21 cellular contexts compared by ENCODE assay signal in the genomic region with DNA sequence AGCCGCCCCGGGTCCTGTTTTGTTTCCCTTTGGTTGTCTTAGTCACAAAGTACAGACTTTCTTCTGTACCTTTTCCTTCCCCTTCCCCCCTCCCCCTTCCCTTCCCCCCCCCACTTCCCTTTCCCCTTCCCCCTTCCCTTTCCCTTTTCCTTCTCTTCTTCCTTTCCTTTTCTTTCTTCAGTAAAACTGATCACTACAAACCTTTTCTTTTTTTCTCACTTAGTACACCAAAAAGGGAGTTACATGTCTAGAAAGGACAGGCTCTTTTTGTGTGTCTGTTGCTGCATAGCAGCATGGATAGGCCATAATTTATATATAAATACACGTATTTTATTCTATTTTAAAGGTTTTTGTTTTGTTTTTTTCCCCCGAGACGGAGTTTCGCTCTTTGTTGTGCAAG. TPM values are rescaled to one million over a fixed set of nuclear protein-coding genes. Genes with fewer than 3 reads are reported as not detected.
DNase-seq lines count a peak whose midpoint lies in the region; ATAC-seq, FAIRE-seq and TF ChIP-seq lines count a peak whose summit lies in the region.
"Had no signal": no experiment of that assay in that cellular context is flagged by ENCODE, and none has a peak within 500 bp of the region (broad histone marks: within the 10 kb centered on the region; RNA-seq: fewer than 3 reads in every experiment).

No MANE protein-coding gene starts in this region.

- no peak for DNase-seq in activated CD4-positive, alpha-beta memory T cell treated with anti-CD3 and anti-CD28 coated beads for 36 hours
- DNase-seq in activated CD4-positive, alpha-beta memory T cell treated with anti-CD3 and anti-CD28 coated beads, Interleukin-2, amount 10 ng/mL, durations not matched to agents 7 days and 5 days: no peak
- DNase-seq in CD4-positive, CD25-positive, alpha-beta regulatory T cell: no peak
- no peak for DNase-seq in caudate nucleus (lab: John Stamatoyannopoulos, UW)
- DNase-seq in naive thymus-derived CD4-positive, alpha-beta T cell: no peak
- DNase-seq in GM12891 (ENCODE audit: insufficient read length, low spot score): no peak
- DNase-seq in HCEC 1CT: no peak
- DNase-seq in cerebellar cortex (ENCODE audit: low spot score): no peak
- DNase-seq: activated effector memory CD4-positive, alpha-beta T cell treated with anti-CD3 and anti-CD28 coated beads, Interleukin-2, amount 50 U/mL, for 16 hours; MM.1S; NCI-H1436 treated with DMSO at 0.1 percent for 48 hours; NCI-H774; stimulated activated CD4-positive, alpha-beta T cell treated with anti-CD3 and anti-CD28 coated beads, Interleukin-2, amount 100 ng/mL, for 24 hours; uterus; WERI-Rb-1 had no signal

- no peaks in the 10 kb centered on the region for H3K9me3 ChIP-seq in CD4-positive, CD25-positive, alpha-beta regulatory T cell (ENCODE audit: control insufficient read depth in 2 of 2, low read length in 2 of 2)
- no peaks in the 10 kb centered on the region for H3K9me3 ChIP-seq in naive thymus-derived CD4-positive, alpha-beta T cell (ENCODE audit: control insufficient read depth in 2 of 3, low read length in 3 of 3)
- H3K9me3 ChIP-seq: ascending aorta, HAP-1, uterus had no signal

- no peak for ATAC-seq in CD4-positive, CD25-positive, alpha-beta regulatory T cell (ENCODE audit: low read depth in 2 of 2)
- no peak for ATAC-seq in naive thymus-derived CD4-positive, alpha-beta T cell
- ATAC-seq: Right ventricle myocardium inferior had no signal

- H3K4me3 ChIP-seq in CD4-positive, CD25-positive, alpha-beta regulatory T cell (ENCODE audit: low read depth, low read length): no peak overlapping the region
- no peak overlapping the region for H3K4me3 ChIP-seq in naive thymus-derived CD4-positive, alpha-beta T cell (ENCODE audit: low read length)
- H3K4me3 ChIP-seq: ascending aorta, HAP-1, uterus had no signal

- no peak overlapping the region for H3K4me3 Mint-ChIP-seq in activated CD4-positive, alpha-beta memory T cell treated with anti-CD3 and anti-CD28 coated beads for 36 hours
- H3K4me3 Mint-ChIP-seq in activated CD4-positive, alpha-beta memory T cell treated with anti-CD3 and anti-CD28 coated beads, Interleukin-2, amount 10 ng/mL, durations not matched to agents 7 days and 5 days: no peak overlapping the region
- H3K4me3 Mint-ChIP-seq in CD4-positive, CD25-positive, alpha-beta regulatory T cell: peak overlapping the region in 1 of 4 donors; percentile 61
- H3K4me3 Mint-ChIP-seq in naive thymus-derived CD4-positive, alpha-beta T cell: peak overlapping the region in 1 of 10 donors; percentile 30

- H3K36me3 ChIP-seq in CD4-positive, CD25-positive, alpha-beta regulatory T cell (ENCODE audit: control insufficient read depth, insufficient read depth, low read length): no peaks in the 10 kb centered on the region
- no peaks in the 10 kb centered on the region for H3K36me3 ChIP-seq in naive thymus-derived CD4-positive, alpha-beta T cell (ENCODE audit: control insufficient read depth in 2 of 3, insufficient read depth in 3 of 3, low read length in 3 of 3)
- H3K36me3 ChIP-seq: ascending aorta, HAP-1, uterus, WERI-Rb-1 had no signal

- CTCF ChIA-PET in activated CD4-positive, alpha-beta memory T cell treated with anti-CD3 and anti-CD28 coated beads for 36 hours (lab: Charles Lee): no interaction called here
- CTCF ChIA-PET in activated CD4-positive, alpha-beta memory T cell treated with anti-CD3 and anti-CD28 coated beads, Interleukin-2, amount 10 ng/mL, durations not matched to agents 7 days and 5 days (lab: Charles Lee): no interaction called here
- CTCF ChIA-PET in naive thymus-derived CD4-positive, alpha-beta T cell (lab: Charles Lee): no interaction called here

- peaks cover 47% of the 10 kb centered on the region for H3K4me1 ChIP-seq in CD4-positive, CD25-positive, alpha-beta regulatory T cell (ENCODE audit: control insufficient read depth, insufficient read depth, low read length, poor library complexity, severe bottlenecking)
- H3K4me1 ChIP-seq in naive thymus-derived CD4-positive, alpha-beta T cell (ENCODE audit: control insufficient read depth in 2 of 2, insufficient read depth in 2 of 2, low read length in 2 of 2): peaks cover 21 to 72% of the 10 kb centered on the region in 2 donors
- H3K4me1 ChIP-seq: HAP-1 had no signal

- peak overlapping the region; percentile 65 for H3K27ac Mint-ChIP-seq in activated CD4-positive, alpha-beta memory T cell treated with anti-CD3 and anti-CD28 coated beads for 36 hours
- no peak overlapping the region for H3K27ac Mint-ChIP-seq in activated CD4-positive, alpha-beta memory T cell treated with anti-CD3 and anti-CD28 coated beads, Interleukin-2, amount 10 ng/mL, durations not matched to agents 7 days and 5 days
- peak overlapping the region; percentile 71 to 98 (median 96) for H3K27ac Mint-ChIP-seq in CD4-positive, CD25-positive, alpha-beta regulatory T cell
- H3K27ac Mint-ChIP-seq in naive thymus-derived CD4-positive, alpha-beta T cell: peak overlapping the region; percentile 74 to 100 (median 96)

- peak overlapping the region; percentile 76 for H3K27ac ChIP-seq in CD4-positive, CD25-positive, alpha-beta regulatory T cell (ENCODE audit: insufficient read depth, low read length, poor library complexity, severe bottlenecking)
- peak overlapping the region; percentile 97 for H3K27ac ChIP-seq in caudate nucleus (ENCODE audit: low read depth, low read length)
- peak overlapping the region; percentile 73 for H3K27ac ChIP-seq in naive thymus-derived CD4-positive, alpha-beta T cell (ENCODE audit: low read depth, low read length)
- H3K27ac ChIP-seq: C4-2B, uterus, WERI-Rb-1 had no signal

- TF ChIP-seq POLR2A in GM12891 (IDR thresholded peaks at IDR 0.05; ENCODE audit: low read depth, low read length): no peak

- no peaks in the 10 kb centered on the region for H3K27me3 ChIP-seq in CD4-positive, CD25-positive, alpha-beta regulatory T cell (ENCODE audit: control insufficient read depth, insufficient read depth, low read length)
- H3K27me3 ChIP-seq in naive thymus-derived CD4-positive, alpha-beta T cell (ENCODE audit: control insufficient read depth in 2 of 2, insufficient read depth in 2 of 2, low read length in 2 of 2): no peaks in the 10 kb centered on the region
- H3K27me3 ChIP-seq: ascending aorta, uterus had no signal

- intact Hi-C loops in activated CD4-positive, alpha-beta memory T cell treated with anti-CD3 and anti-CD28 coated beads for 36 hours (cut with micrococcal nuclease): no loop called here
- intact Hi-C loops in naive thymus-derived CD4-positive, alpha-beta T cell (cut with micrococcal nuclease): no loop called here

- H3K36me3 Mint-ChIP-seq in activated CD4-positive, alpha-beta memory T cell treated with anti-CD3 and anti-CD28 coated beads for 36 hours: peaks cover 2% of the 10 kb centered on the region
- peaks cover 27% of the 10 kb centered on the region for H3K36me3 Mint-ChIP-seq in activated CD4-positive, alpha-beta memory T cell treated with anti-CD3 and anti-CD28 coated beads, Interleukin-2, amount 10 ng/mL, durations not matched to agents 7 days and 5 days (ENCODE audit: low read depth)
- no peaks in the 10 kb centered on the region for H3K36me3 Mint-ChIP-seq in CD4-positive, CD25-positive, alpha-beta regulatory T cell
- H3K36me3 Mint-ChIP-seq in naive thymus-derived CD4-positive, alpha-beta T cell: peaks cover 0 to 22% (median 0%) of the 10 kb centered on the region in 5 donors

- H3K9me3 Mint-ChIP-seq in activated CD4-positive, alpha-beta memory T cell treated with anti-CD3 and anti-CD28 coated beads for 36 hours: no peaks in the 10 kb centered on the region
- no peaks in the 10 kb centered on the region for H3K9me3 Mint-ChIP-seq in activated CD4-positive, alpha-beta memory T cell treated with anti-CD3 and anti-CD28 coated beads, Interleukin-2, amount 10 ng/mL, durations not matched to agents 7 days and 5 days
- H3K9me3 Mint-ChIP-seq in CD4-positive, CD25-positive, alpha-beta regulatory T cell: no peaks in the 10 kb centered on the region
- H3K9me3 Mint-ChIP-seq in naive thymus-derived CD4-positive, alpha-beta T cell: peaks cover 0 to 1% (median 0%) of the 10 kb centered on the region in 11 donors

- H3K4me1 Mint-ChIP-seq in activated CD4-positive, alpha-beta memory T cell treated with anti-CD3 and anti-CD28 coated beads for 36 hours (ENCODE audit: low read depth): peaks cover 72% of the 10 kb centered on the region
- H3K4me1 Mint-ChIP-seq in activated CD4-positive, alpha-beta memory T cell treated with anti-CD3 and anti-CD28 coated beads, Interleukin-2, amount 10 ng/mL, durations not matched to agents 7 days and 5 days: peaks cover 78% of the 10 kb centered on the region
- H3K4me1 Mint-ChIP-seq in CD4-positive, CD25-positive, alpha-beta regulatory T cell: peaks cover 4 to 93% (median 43%) of the 10 kb centered on the region in 4 donors
- peaks cover 49 to 95% (median 81%) of the 10 kb centered on the region in 7 donors for H3K4me1 Mint-ChIP-seq in naive thymus-derived CD4-positive, alpha-beta T cell

- H3K27me3 Mint-ChIP-seq in activated CD4-positive, alpha-beta memory T cell treated with anti-CD3 and anti-CD28 coated beads for 36 hours: no peaks in the 10 kb centered on the region
- no peaks in the 10 kb centered on the region for H3K27me3 Mint-ChIP-seq in activated CD4-positive, alpha-beta memory T cell treated with anti-CD3 and anti-CD28 coated beads, Interleukin-2, amount 10 ng/mL, durations not matched to agents 7 days and 5 days
- H3K27me3 Mint-ChIP-seq in CD4-positive, CD25-positive, alpha-beta regulatory T cell: no peaks in the 10 kb centered on the region
- H3K27me3 Mint-ChIP-seq in naive thymus-derived CD4-positive, alpha-beta T cell: no peaks in the 10 kb centered on the region

- POLR2A ChIA-PET in activated CD4-positive, alpha-beta memory T cell treated with anti-CD3 and anti-CD28 coated beads for 36 hours (lab: Charles Lee): no interaction called here
- POLR2A ChIA-PET in activated CD4-positive, alpha-beta memory T cell treated with anti-CD3 and anti-CD28 coated beads, Interleukin-2, amount 10 ng/mL, durations not matched to agents 7 days and 5 days (lab: Charles Lee): no interaction called here
- POLR2A ChIA-PET in naive thymus-derived CD4-positive, alpha-beta T cell (lab: Charles Lee): interaction anchor here (1.3 to 1.5 kb wide), 2 partner anchors 9 to 36 kb away, joined by 4 to 5 read pairs; a partner anchor contains a TSS

- FAIRE-seq in GM12891 (lab: Jason Lieb, UNC): no peak
- FAIRE-seq: A204.1, GM12892 had no signal

RNA-seq across cellular contexts. Expression of a gene that starts 35.4 kb away (rescaled TPM):
- 100 to 1,000 TPM; 171 to 173 TPM for total RNA-seq in activated CD4-positive, alpha-beta memory T cell treated with anti-CD3 and anti-CD28 coated beads for 36 hours
- total RNA-seq in activated CD4-positive, alpha-beta memory T cell treated with anti-CD3 and anti-CD28 coated beads, Interleukin-2, amount 10 ng/mL, durations not matched to agents 7 days and 5 days: 100 to 1,000 TPM; 277 to 288 TPM
- 269 TPM for total RNA-seq in CD4-positive, CD25-positive, alpha-beta regulatory T cell
- polyA plus RNA-seq in CD4-positive, CD25-positive, alpha-beta regulatory T cell: 10 to 100 TPM; 61.8 to 63.6 (median 62.8) TPM
- total RNA-seq in naive thymus-derived CD4-positive, alpha-beta T cell: 100 to 1,000 TPM; 238 to 340 (median 269) TPM
- polyA plus RNA-seq in naive thymus-derived CD4-positive, alpha-beta T cell: 100 to 1,000 TPM in 1 of 2 donors, 10 to 100 TPM in 1; 49.1 to 111 TPM
- polyA plus RNA-seq in GM12891 (2012; ENCODE audit: low read depth, missing spikeins): 78.4 TPM

RNA-seq across cellular contexts. Expression of a gene that starts 52.1 kb away (rescaled TPM):
- 10 to 100 TPM; 43.1 to 47.4 TPM for total RNA-seq in activated CD4-positive, alpha-beta memory T cell treated with anti-CD3 and anti-CD28 coated beads for 36 hours
- 10 to 100 TPM; 24.0 to 26.4 TPM for total RNA-seq in activated CD4-positive, alpha-beta memory T cell treated with anti-CD3 and anti-CD28 coated beads, Interleukin-2, amount 10 ng/mL, durations not matched to agents 7 days and 5 days
- 37.2 TPM for total RNA-seq in CD4-positive, CD25-positive, alpha-beta regulatory T cell
- 10 to 100 TPM; 30.6 to 43.7 (median 36.9) TPM for polyA plus RNA-seq in CD4-positive, CD25-positive, alpha-beta regulatory T cell
- 10 to 100 TPM; 36.1 to 63.4 (median 54.9) TPM for total RNA-seq in naive thymus-derived CD4-positive, alpha-beta T cell
- polyA plus RNA-seq in naive thymus-derived CD4-positive, alpha-beta T cell: 10 to 100 TPM; 38.0 to 41.8 TPM
- polyA plus RNA-seq in GM12891 (2012; ENCODE audit: low read depth, missing spikeins): 50.4 TPM
